In the genomic region with DNA sequence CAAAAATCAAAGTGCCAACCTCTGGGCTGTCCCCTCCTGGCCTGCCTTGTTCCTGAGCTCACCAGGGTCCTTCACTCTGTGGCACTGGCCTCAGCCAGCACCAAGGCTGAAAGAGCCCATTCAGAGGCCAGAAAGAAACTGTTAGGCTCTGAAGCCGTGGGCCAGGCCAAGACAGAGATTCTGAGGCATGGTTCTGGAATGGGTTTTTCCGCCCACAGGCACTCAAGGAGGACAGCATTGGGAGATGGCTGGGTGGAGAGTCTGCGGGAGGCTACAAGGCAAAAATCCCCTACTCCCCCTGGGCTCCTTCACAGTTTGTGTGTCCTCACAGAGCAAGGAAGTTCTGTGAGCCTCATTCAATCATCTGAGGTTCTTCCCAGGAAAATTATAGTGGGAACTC, we compare ENCODE assay signal across 13 cellular contexts. TPM values are rescaled to one million over a fixed set of nuclear protein-coding genes. Genes with fewer than 3 reads are reported as not detected.
DNase-seq lines count a peak whose midpoint lies in the region; ATAC-seq and TF ChIP-seq lines count a peak whose summit lies in the region.
"Had no signal": no experiment of that assay in that cellular context is flagged by ENCODE, and none has a peak within 500 bp of the region (broad histone marks: within the 10 kb centered on the region; RNA-seq: fewer than 3 reads in every experiment).

No MANE protein-coding gene starts in this region.

- H3K27ac ChIP-seq in muscle layer of duodenum (ENCODE audit: low read length), result peak overlapping the region; percentile 43
- H3K27ac ChIP-seq: BLaER1 treated with 17β-estradiol and CSF1 and Interleukin-3, amounts not matched to agents 10 nM and 100 nM; epithelial cell of prostate had no signal

- ATAC-seq in GM19324 (IDR thresholded peaks at IDR 0.05; ENCODE audit: low FRiP score, unreplicated experiment), result no peak

- CTCF ChIA-PET in AG04449 (lab: Yijun Ruan, JAX) (interaction anchor here (1.2 to 2.6 kb wide), 4 partner anchors 9 to 25 kb away, joined by 3 to 9 read pairs (median 6); no protein-coding TSS in a partner anchor), HEK293T (lab: Yijun Ruan, JAX) (interaction anchor here (1.0 kb wide), 1 partner anchor 24 kb away, joined by 6 read pairs; no protein-coding TSS in a partner anchor)

- DNase-seq in AG04449 (ENCODE audit: low read depth, low spot score), result peak; percentile 56
- DNase-seq in NCI-H226, result peak; percentile 75
- DNase-seq in fibroblast of mammary gland (ENCODE audit: low read depth), result peak; percentile 78
- DNase-seq in HEK293T (ENCODE audit: extremely low spot score), result no peak
- DNase-seq in NCI-H526 (lab: John Stamatoyannopoulos, UW), result no peak
- DNase-seq in occipital lobe (lab: John Stamatoyannopoulos, UW), result no peak
- DNase-seq: activated CD4-positive, alpha-beta T cell treated with anti-CD3 and anti-CD28 coated beads for 1 hour; activated naive CD4-positive, alpha-beta T cell treated with anti-CD3 and anti-CD28 coated beads, Interleukin-2, amount 50 U/mL, for 16 hours; NCI-H187 treated with DMSO at 0.1 percent for 48 hours had no signal

- no peaks in the 10 kb centered on the region for H3K9me3 ChIP-seq in muscle layer of duodenum (ENCODE audit: control insufficient read depth in 1 of 2, low read length in 2 of 2)
- H3K9me3 ChIP-seq: BLaER1 treated with 17β-estradiol and CSF1 and Interleukin-3, amounts not matched to agents 10 nM and 100 nM had no signal

- H3K4me1 ChIP-seq in muscle layer of duodenum (ENCODE audit: control insufficient read depth in 1 of 2, insufficient read depth in 2 of 2, low read length in 2 of 2), result peaks cover 0 to 5% of the 10 kb centered on the region in 2 donors

- no peaks in the 10 kb centered on the region for H3K36me3 ChIP-seq in muscle layer of duodenum (ENCODE audit: control insufficient read depth in 1 of 2, insufficient read depth in 2 of 2, low read length in 2 of 2)

- H3K4me3 ChIP-seq in AG04449 (ENCODE audit: low read depth, low read length), result no peak overlapping the region
- no peak overlapping the region for H3K4me3 ChIP-seq in fibroblast of mammary gland (ENCODE audit: control insufficient read depth, low read depth, low read length)
- no peak overlapping the region for H3K4me3 ChIP-seq in muscle layer of duodenum (ENCODE audit: low read depth in 1 of 2, low read length in 2 of 2)
- H3K4me3 ChIP-seq: BLaER1 treated with 17β-estradiol and CSF1 and Interleukin-3, amounts not matched to agents 10 nM and 100 nM had no signal

- POLR2A ChIA-PET in AG04449 (lab: Yijun Ruan, JAX) (no interaction called here), HEK293T (lab: Yijun Ruan, JAX) (no interaction called here)

- TF ChIP-seq CTCF in AG04449 (IDR thresholded peaks at IDR 0.05; ENCODE audit: insufficient read depth, low read length, missing control alignments), result no peak
- no peak for TF ChIP-seq CTCF in fibroblast of mammary gland (conservative IDR thresholded peaks at IDR 0.05; ENCODE audit: control insufficient read depth, insufficient read depth, low read depth, low read length)

- H3K27me3 ChIP-seq in muscle layer of duodenum (ENCODE audit: low read depth, low read length), result no peaks in the 10 kb centered on the region
- H3K27me3 ChIP-seq: BLaER1 treated with 17β-estradiol and CSF1 and Interleukin-3, amounts not matched to agents 10 nM and 100 nM had no signal

TF ChIP-seq in HEK293T, 16 proteins besides CTCF, POLR2A, EP300 and RAD21:
- no peak for TF ChIP-seq HDGF (IDR thresholded peaks at IDR 0.05; ENCODE audit: borderline replicate concordance)
- no peak for TF ChIP-seq BHLHE40 (IDR thresholded peaks at IDR 0.05; ENCODE audit: borderline replicate concordance)
- no peak for TF ChIP-seq L3MBTL2 (conservative IDR thresholded peaks at IDR 0.05)
- no peak for TF ChIP-seq ZNF384 (IDR thresholded peaks at IDR 0.05)
- no peak for TF ChIP-seq LEF1 (IDR thresholded peaks at IDR 0.05; ENCODE audit: borderline replicate concordance)
- no peak for TF ChIP-seq TARDBP (IDR thresholded peaks at IDR 0.05)

RNA-seq across cellular contexts. Expression of gene GRIFIN, which starts 31.7 kb away (rescaled TPM):
- not detected for total RNA-seq in occipital lobe

RNA-seq across cellular contexts. Expression of gene CHST12, which starts 41.1 kb away (rescaled TPM):
- 1.9 TPM for total RNA-seq in occipital lobe

Comparison
In these comparisons a context has a peak if more than half of its experiments do, and no peak if none do; other contexts are left out.
1. DNase-seq: peak in AG04449 (single experiment), NCI-H226 (single experiment) and fibroblast of mammary gland (single experiment); none in HEK293T (single experiment), NCI-H526 (0 of 2) and occipital lobe (single experiment).